In the genomic region with DNA sequence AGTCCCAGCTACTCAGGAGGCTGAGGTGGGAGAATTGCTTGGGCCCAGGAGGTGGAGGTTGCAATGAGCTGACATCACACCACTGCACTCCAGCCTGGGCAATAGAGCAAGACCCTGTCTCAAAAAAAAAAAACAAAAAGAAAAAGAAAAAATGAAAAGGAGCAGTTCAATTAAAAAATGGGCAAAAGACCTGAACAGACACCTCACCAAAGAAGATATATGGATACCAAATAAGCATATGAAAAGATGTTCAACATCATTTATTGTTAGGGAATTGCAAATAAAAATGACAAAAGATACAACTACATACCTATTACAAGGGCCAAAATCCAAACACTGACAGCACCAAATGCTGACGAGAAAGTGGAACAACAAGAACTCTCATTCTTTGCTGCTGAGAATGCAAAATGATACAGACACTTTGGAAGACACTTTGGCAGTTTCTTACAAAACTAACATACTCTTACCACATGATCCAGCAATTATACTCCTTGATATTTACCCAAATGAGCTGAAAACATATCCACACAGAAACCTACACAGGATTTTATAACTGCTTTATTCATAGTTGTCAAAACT, we compare ENCODE assay signal across 14 cellular contexts.
"Had no signal": no experiment of that assay in that cellular context is flagged by ENCODE, and none has a peak within 500 bp of the region (broad histone marks: within the 10 kb centered on the region; RNA-seq: fewer than 3 reads in every experiment).

No MANE protein-coding gene starts in this region.

- H3K27ac ChIP-seq: cardiac muscle cell, heart left ventricle, testis, upper lobe of right lung had no signal

- H3K27ac Mint-ChIP-seq: memory B cell had no signal

- H3K4me3 Mint-ChIP-seq: memory B cell had no signal

- H3K4me2 ChIP-seq: SK-N-SH had no signal

- H3K27me3 Mint-ChIP-seq: memory B cell had no signal

- H3K9ac ChIP-seq: SK-N-SH had no signal

- H3K36me3 Mint-ChIP-seq: memory B cell had no signal

- ATAC-seq: foreskin keratinocyte; heart left ventricle; left lobe of liver; stimulated activated naive CD8-positive, alpha-beta T cell treated with anti-CD3 and anti-CD28 coated beads, Interleukin-15, Interleukin-2, amounts not matched to agents 100 U/mL and 50 U/mL, for 24 hours; upper lobe of right lung had no signal

- H3K4me3 ChIP-seq: cardiac muscle cell, heart left ventricle, testis, upper lobe of right lung had no signal

- H3K27me3 ChIP-seq: cardiac muscle cell, foreskin keratinocyte, heart left ventricle, testis, upper lobe of right lung had no signal

- H3K4me1 ChIP-seq: testis had no signal

- H3K36me3 ChIP-seq: cardiac muscle cell, heart left ventricle, upper lobe of right lung had no signal

- H3K9me3 ChIP-seq: SK-N-SH, testis, upper lobe of right lung had no signal

- DNase-seq: activated CD4-positive, CD25-positive, alpha-beta regulatory T cell treated with anti-CD3 and anti-CD28 coated beads, Interleukin-2, amount 50 U/mL, for 72 hours; activated gamma-delta T cell treated with Interleukin-2 at 50 U/mL for 16 hours; activated T-cell treated with anti-CD3 and anti-CD28 coated beads for 4 hours; foreskin keratinocyte; heart left ventricle; islet precursor cell; SK-N-SH; stimulated activated CD4-positive, alpha-beta T cell treated with anti-CD3 and anti-CD28 coated beads, Interleukin-12 subunit alpha, Interleukin-12 subunit beta, amount 100 ng/mL, for 4 hours; stimulated activated naive CD8-positive, alpha-beta T cell treated with anti-CD3 and anti-CD28 coated beads, Interleukin-15, Interleukin-2, amounts not matched to agents 100 U/mL and 50 U/mL, for 24 hours; testis; upper lobe of right lung had no signal
